In the genomic region with DNA sequence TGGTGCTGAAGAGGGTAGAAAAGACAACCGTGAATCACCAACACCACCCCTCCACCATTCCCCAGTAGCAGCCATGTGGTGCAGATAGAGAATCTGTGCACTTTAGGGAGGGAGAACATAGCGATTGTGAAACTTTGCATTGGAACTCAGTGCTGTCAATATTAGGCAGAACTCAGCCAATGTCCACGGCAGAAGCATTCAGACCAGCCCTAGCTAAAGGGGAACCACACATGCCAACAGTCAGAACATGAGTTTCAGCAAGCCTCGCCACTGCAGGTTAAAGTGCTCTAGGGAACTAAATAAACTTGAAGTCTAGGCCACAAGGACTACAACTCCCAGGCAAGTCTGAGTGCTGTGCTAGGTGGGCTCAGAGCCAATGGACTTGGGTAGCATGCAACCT, we compare ENCODE assay signal across 28 cellular contexts. TPM values are rescaled to one million over a fixed set of nuclear protein-coding genes. Genes with fewer than 3 reads are reported as not detected.
DNase-seq lines count a peak whose midpoint lies in the region; ATAC-seq, FAIRE-seq and TF ChIP-seq lines count a peak whose summit lies in the region.
"Had no signal": no experiment of that assay in that cellular context is flagged by ENCODE, and none has a peak within 500 bp of the region (broad histone marks: within the 10 kb centered on the region; RNA-seq: fewer than 3 reads in every experiment).

No MANE protein-coding gene starts in this region.

- H3K4me3 ChIP-seq in GM12878 (no peak overlapping the region), Caco-2 (ENCODE audit: low read depth, low read length) (no peak overlapping the region)
- H3K4me3 ChIP-seq: BLaER1 treated with 17β-estradiol and CSF1 and Interleukin-3, amounts not matched to agents 10 nM and 100 nM; lower lobe of right lung; right atrium auricular region; SK-N-MC; spleen had no signal

- TF ChIP-seq CTCF in GM12878 (IDR thresholded peaks at IDR 0.05 in 2 of 3, conservative IDR thresholded peaks at IDR 0.05 in 1 of 3; ENCODE audit: control insufficient read depth in 2 of 3, extremely low read depth in 1 of 3, insufficient read depth in 1 of 3, low read depth in 3 of 3, low read length in 3 of 3), result no peak
- no peak for TF ChIP-seq CTCF in Caco-2 (IDR thresholded peaks at IDR 0.05; ENCODE audit: insufficient read depth in 1 of 2, low read depth in 1 of 2, low read length in 1 of 2, severe bottlenecking in 1 of 2, unreplicated experiment in 1 of 2)

- H3K27me3 Mint-ChIP-seq in Caco-2 (ENCODE audit: insufficient read depth, unreplicated experiment), result no peaks in the 10 kb centered on the region

- H2AFZ ChIP-seq in GM12878 (ENCODE audit: control insufficient read depth, low read depth, low read length), result no peak overlapping the region
- H2AFZ ChIP-seq: parathyroid adenoma had no signal

- DNase-seq in GM12878 (ENCODE audit: low read depth, low spot score) (peak; percentile 7), Caco-2 (no peak), HuH-7.5 (ENCODE audit: low spot score) (no peak)
- DNase-seq: activated CD4-positive, alpha-beta T cell treated with anti-CD3 and anti-CD28 coated beads for 48 hours; activated T-cell treated with anti-CD3 and anti-CD28 coated beads, Interleukin-2, amount 50 U/mL, for 24 hours; Calu3; glutamatergic neuron; kidney; lower lobe of right lung; NCI-H1417 treated with DMSO at 0.1 percent for 48 hours; NCI-H524; nephron progenitor cell; spleen; stimulated activated CD4-positive, alpha-beta T cell treated with anti-CD3 and anti-CD28 coated beads, Interleukin-2, amount 100 ng/mL, for 48 hours; T-helper 2 cell had no signal

- no peaks in the 10 kb centered on the region for H3K79me2 ChIP-seq in GM12878 (ENCODE audit: control insufficient read depth, insufficient read depth, low read length)
- H3K79me2 ChIP-seq: parathyroid adenoma had no signal

- H3K27me3 ChIP-seq in GM12878 (replicated peaks in 1 of 2; ENCODE audit: control insufficient read depth in 2 of 2, insufficient read depth in 2 of 2, low read length in 1 of 2) (no peaks in the 10 kb centered on the region), Caco-2 (replicated peaks; ENCODE audit: control insufficient read depth, insufficient read depth, low read length) (no peaks in the 10 kb centered on the region)
- H3K27me3 ChIP-seq: BLaER1 treated with 17β-estradiol and CSF1 and Interleukin-3, amounts not matched to agents 10 nM and 100 nM; right atrium auricular region; spleen had no signal

- H3K36me3 ChIP-seq in GM12878 (ENCODE audit: control insufficient read depth in 2 of 2, insufficient read depth in 2 of 2, low read length in 1 of 2), result no peaks in the 10 kb centered on the region
- no peaks in the 10 kb centered on the region for H3K36me3 ChIP-seq in Caco-2 (ENCODE audit: control insufficient read depth, insufficient read depth, low read length)
- H3K36me3 ChIP-seq: BLaER1 treated with 17β-estradiol and CSF1 and Interleukin-3, amounts not matched to agents 10 nM and 100 nM; lower lobe of right lung; right atrium auricular region; spleen had no signal

- WGBS in GM12878 (ENCODE audit: insufficient coverage, insufficient replicate concordance, low lambda C conversion rate, missing lambda C conversion rate), result 13% methylated on average over 4 of the region's 4 CpGs

- H3K36me3 Mint-ChIP-seq in Caco-2 (ENCODE audit: insufficient read depth, unreplicated experiment), result no peaks in the 10 kb centered on the region
- H3K36me3 Mint-ChIP-seq: brain; stimulated activated effector memory CD8-positive, alpha-beta T cell treated with anti-CD3 and anti-CD28 coated beads, Interleukin-12 subunit alpha, Interleukin-12 subunit beta, amount 100 ng/mL, for 72 hours had no signal

- no peak overlapping the region for H3K27ac Mint-ChIP-seq in Caco-2 (ENCODE audit: unreplicated experiment)
- H3K27ac Mint-ChIP-seq: activated T-cell treated with anti-CD3 and anti-CD28 coated beads, Interleukin-2, amount 50 U/mL, for 24 hours; brain; stimulated activated effector memory CD8-positive, alpha-beta T cell treated with anti-CD3 and anti-CD28 coated beads, Interleukin-12 subunit alpha, Interleukin-12 subunit beta, amount 100 ng/mL, for 72 hours had no signal

- no peak overlapping the region for H3K9ac ChIP-seq in GM12878 (ENCODE audit: control insufficient read depth, insufficient read depth, low read length)
- H3K9ac ChIP-seq: BLaER1 treated with 17β-estradiol and CSF1 and Interleukin-3, amounts not matched to agents 10 nM and 100 nM; parathyroid adenoma had no signal

- no peak overlapping the region for H3K27ac ChIP-seq in GM12878 (ENCODE audit: control insufficient read depth, insufficient read depth)
- H3K27ac ChIP-seq: BLaER1 treated with 17β-estradiol and CSF1 and Interleukin-3, amounts not matched to agents 10 nM and 100 nM; lower lobe of right lung; parathyroid adenoma; right atrium auricular region; SK-N-MC; spleen; VCaP had no signal

- TF ChIP-seq POLR2A in GM12878 (IDR thresholded peaks at IDR 0.05; ENCODE audit: low read depth, low read length), result no peak

- H3K9me3 ChIP-seq in GM12878 (replicated peaks; ENCODE audit: control insufficient read depth, insufficient read depth, low read length) (peaks cover 3% of the 10 kb centered on the region; the same call in 2 of the 3 replicates), Caco-2 (peaks cover 15% of the 10 kb centered on the region; the same call in 1 of the 2 replicates)
- H3K9me3 ChIP-seq: lower lobe of right lung had no signal

- intact Hi-C loops in GM12878 (cut with micrococcal nuclease; ENCODE audit: unreplicated experiment), result no loop called here
- intact Hi-C loops in Caco-2 (cut with micrococcal nuclease; ENCODE audit: unreplicated experiment), result no loop called here

- TF ChIP-seq RAD21 in GM12878 (IDR thresholded peaks at IDR 0.05; ENCODE audit: insufficient read depth, low read depth, low read length), result no peak

- H3K4me2 ChIP-seq in GM12878 (ENCODE audit: control insufficient read depth, insufficient read depth), result no peak overlapping the region
- H3K4me2 ChIP-seq: BLaER1 treated with 17β-estradiol and CSF1 and Interleukin-3, amounts not matched to agents 10 nM and 100 nM had no signal

- no peaks in the 10 kb centered on the region for H3K4me1 ChIP-seq in GM12878 (ENCODE audit: control insufficient read depth, insufficient read depth, low read length)
- peaks cover 14% of the 10 kb centered on the region; the same call in 1 of the 2 replicates for H3K4me1 ChIP-seq in Caco-2
- H3K4me1 ChIP-seq: BLaER1 treated with 17β-estradiol and CSF1 and Interleukin-3, amounts not matched to agents 10 nM and 100 nM; lower lobe of right lung; parathyroid adenoma; right atrium auricular region; spleen had no signal

- POLR2A ChIA-PET in GM12878 (lab: Charles Lee), result no interaction called here
- POLR2A ChIA-PET in Caco-2 (lab: Charles Lee), result no interaction called here

- SMC1A ChIA-PET in GM12878 (lab: Charles Lee; ENCODE audit: uncharacterized antibody, unreplicated experiment), result no interaction called here

- ATAC-seq in GM18508 (IDR thresholded peaks at IDR 0.05; ENCODE audit: insufficient read depth, unreplicated experiment), result peak; percentile 65
- ATAC-seq in GM21529 (IDR thresholded peaks at IDR 0.05; ENCODE audit: unreplicated experiment), result peak; percentile 52
- peak; percentile 77 for ATAC-seq in HG03432 (IDR thresholded peaks at IDR 0.05; ENCODE audit: unreplicated experiment)
- peak; percentile 71 for ATAC-seq in GM12878
- no peak for ATAC-seq in GM19467 (IDR thresholded peaks at IDR 0.05; ENCODE audit: unreplicated experiment)
- ATAC-seq: HCT116, lower lobe of right lung had no signal

- no peak for TF ChIP-seq EP300 in GM12878 (IDR thresholded peaks at IDR 0.05; ENCODE audit: borderline replicate concordance in 1 of 2, control insufficient read depth in 1 of 2, low read depth in 2 of 2, low read length in 2 of 2)

- no peak for FAIRE-seq in GM12878 (lab: Jason Lieb, UNC)
- FAIRE-seq: kidney had no signal

- BruUV-seq in GM12878 (replicated peaks; lab: Mats Ljungman, UMichigan) (no TSS peak), Caco-2 (replicated peaks; lab: Mats Ljungman, UMichigan) (no TSS peak)

- H3K4me1 Mint-ChIP-seq in Caco-2 (ENCODE audit: low read depth, unreplicated experiment), result peaks cover 23% of the 10 kb centered on the region
- H3K4me1 Mint-ChIP-seq: brain; IgD-negative memory B cell; nephron progenitor cell; stimulated activated effector memory CD8-positive, alpha-beta T cell treated with anti-CD3 and anti-CD28 coated beads, Interleukin-12 subunit alpha, Interleukin-12 subunit beta, amount 100 ng/mL, for 72 hours had no signal

- H4K20me1 ChIP-seq in GM12878 (ENCODE audit: control insufficient read depth, insufficient read depth), result no peaks in the 10 kb centered on the region
- H4K20me1 ChIP-seq: BLaER1 treated with 17β-estradiol and CSF1 and Interleukin-3, amounts not matched to agents 10 nM and 100 nM had no signal

- H3K4me3 Mint-ChIP-seq in Caco-2 (ENCODE audit: unreplicated experiment), result no peak overlapping the region
- H3K4me3 Mint-ChIP-seq: activated T-cell treated with anti-CD3 and anti-CD28 coated beads, Interleukin-2, amount 50 U/mL, for 24 hours; brain; IgD-negative memory B cell; nephron progenitor cell; stimulated activated effector memory CD8-positive, alpha-beta T cell treated with anti-CD3 and anti-CD28 coated beads, Interleukin-12 subunit alpha, Interleukin-12 subunit beta, amount 100 ng/mL, for 72 hours had no signal

- H3K9me3 Mint-ChIP-seq in Caco-2 (ENCODE audit: unreplicated experiment), result peaks cover 14% of the 10 kb centered on the region

- CTCF ChIA-PET in GM12878 (lab: Yijun Ruan, JAX), result no interaction called here
- CTCF ChIA-PET in Caco-2 (lab: Charles Lee), result no interaction called here

- in situ Hi-C loops in GM12878 (cut with MboI), result no loop called here

- RAD21 ChIA-PET in GM12878 (lab: Charles Lee; ENCODE audit: unreplicated experiment), result no interaction called here

RNA-seq across cellular contexts. Expression of a gene that starts 38.5 kb away (rescaled TPM):
- total RNA-seq in GM12878 (2013; cell fraction: nucleolus; rRNA removed), result 26.1 and 32.9 TPM in 2 replicates
- 30.9 and 36.2 TPM in 2 replicates for total RNA-seq in GM12878 (2014; rRNA removed)
- 33.0 and 35.3 TPM in 2 replicates for total RNA-seq in GM12878 (2014; rRNA removed; fragmentation: Illumina TruSeq; extraction: Trizol)
- 33.1 and 35.7 TPM in 2 replicates for total RNA-seq in GM12878 (2021)
- polyA plus RNA-seq in GM12878 (2011; ENCODE audit: low read depth), result 8.2 TPM
- polyA plus RNA-seq in GM12878 (2011; rRNA removed), result 55.6 and 79.8 TPM in 2 replicates
- 30.0 and 33.0 TPM in 2 replicates for polyA plus RNA-seq in GM12878 (2011; cell fraction: cytosol; rRNA removed)
- polyA plus RNA-seq in GM12878 (2011; cell fraction: nucleus; rRNA removed), result 33.6 and 33.7 TPM in 2 replicates
- 11.3 and 15.1 TPM in 2 replicates for polyA plus RNA-seq in GM12878 (2012)
- 41.9 and 46.4 TPM in 2 replicates for polyA plus RNA-seq in GM12878 (2014; fragmentation: Illumina TruSeq; extraction: Trizol)
- polyA plus RNA-seq in GM12878 (2014; fragmentation: Nextera tagmentation; extraction: Ambion mirVana), result 10 to 100 TPM; 29.7 to 30.1 TPM
- polyA plus RNA-seq in GM12878 (2014; rRNA removed), result 28.0 and 35.2 TPM in 2 replicates
- 10 to 100 TPM; 56.0 to 56.5 TPM for polyA plus RNA-seq in GM12878 (2016; fragmentation: Nextera tagmentation; extraction: Ambion mirVana)
- 43.7 and 44.2 TPM in 2 replicates for polyA minus RNA-seq in GM12878 (2011; rRNA and poly(A)+ RNA removed)
- 15.2 and 16.5 TPM in 2 replicates for polyA minus RNA-seq in GM12878 (2011; cell fraction: cytosol; rRNA and poly(A)+ RNA removed)
- 33.6 and 54.5 TPM in 2 replicates for polyA minus RNA-seq in GM12878 (2011; cell fraction: nucleus; rRNA and poly(A)+ RNA removed)
- 44.9 and 46.7 TPM in 2 replicates for total RNA-seq in Caco-2 (2022)
